ENCODE assay signal across 24 cellular contexts in the genomic region with DNA sequence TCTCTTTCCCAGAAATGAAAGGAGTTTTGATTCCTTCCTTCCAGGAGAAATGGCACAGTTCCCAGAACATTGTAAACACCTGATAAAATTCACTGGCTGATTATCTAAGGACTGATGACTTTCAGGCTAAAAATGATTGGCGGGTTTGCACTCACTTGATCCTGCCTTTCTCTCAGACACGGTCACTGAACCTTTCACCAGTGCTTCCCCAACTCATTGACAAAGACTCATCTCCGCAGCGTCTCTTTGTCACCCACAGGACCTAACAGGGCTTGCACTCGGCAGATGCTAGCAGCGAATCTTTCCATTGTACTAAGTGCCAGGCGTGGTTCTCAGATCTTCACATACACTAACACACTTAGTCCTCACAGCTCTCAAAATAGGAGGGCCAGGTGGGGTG. TPM values are rescaled to one million over a fixed set of nuclear protein-coding genes. Genes with fewer than 3 reads are reported as not detected.
DNase-seq lines count a peak whose midpoint lies in the region; ATAC-seq, FAIRE-seq and TF ChIP-seq lines count a peak whose summit lies in the region.
"Had no signal": no experiment of that assay in that cellular context is flagged by ENCODE, and none has a peak within 500 bp of the region (broad histone marks: within the 10 kb centered on the region; RNA-seq: fewer than 3 reads in every experiment).

No MANE protein-coding gene starts in this region.

- peak; percentile 71 to 74 for ATAC-seq in left cardiac atrium
- ATAC-seq: GM12878, SK-N-SH treated with all-trans-retinoic acid at 6 μM for 48 hours had no signal

- intact Hi-C loops in left cardiac atrium (cut with DNase I): no loop called here
- intact Hi-C loops in left ventricle myocardium inferior (cut with micrococcal nuclease): no loop called here
- intact Hi-C loops in CD14-positive monocyte (cut with micrococcal nuclease): no loop called here

- no peak overlapping the region for H4K91ac ChIP-seq in H1 (replicated peaks; ENCODE audit: insufficient read length, low read length)

- no peak overlapping the region for H4K5ac ChIP-seq in H1 (ENCODE audit: insufficient read length, low read depth, low read length)
- no peak overlapping the region for H4K5ac ChIP-seq in mesendoderm (ENCODE audit: low read length)

- H3K79me2 ChIP-seq in H1 (ENCODE audit: control insufficient read depth in 1 of 2, insufficient read depth in 2 of 2, low read length in 2 of 2) (no peaks in the 10 kb centered on the region), mesendoderm (ENCODE audit: control insufficient read depth, insufficient read depth, low read length) (no peaks in the 10 kb centered on the region)

- no peak overlapping the region for H2BK20ac ChIP-seq in H1 (ENCODE audit: low read length)

- H3K9me3 ChIP-seq in left ventricle myocardium inferior (replicated peaks): no peaks in the 10 kb centered on the region
- no peaks in the 10 kb centered on the region for H3K9me3 ChIP-seq in H1 (ENCODE audit: insufficient read depth in 2 of 2, low read depth in 1 of 2, low read length in 1 of 2)
- H3K9me3 ChIP-seq: Caco-2, HAP-1 had no signal

- no peak overlapping the region for H3K14ac ChIP-seq in H1 (ENCODE audit: insufficient read length)

- H3K4me2 ChIP-seq in H1 (ENCODE audit: insufficient read depth in 1 of 2, low read depth in 2 of 2, low read length in 2 of 2) (no peak overlapping the region), mesendoderm (ENCODE audit: low read length) (no peak overlapping the region)

- H2AK5ac ChIP-seq in H1 (ENCODE audit: low read depth, low read length) (no peak overlapping the region), mesendoderm (ENCODE audit: low read length) (no peak overlapping the region)

- H2AFZ ChIP-seq in H1 (ENCODE audit: low read length): peak overlapping the region; percentile 29; the same call in 1 of the 2 replicates

- peaks cover 5 to 6% (median 6%) of the 10 kb centered on the region in 3 donors for H3K27me3 Mint-ChIP-seq in CD14-positive monocyte (ENCODE audit: low read depth in 3 of 3)

- no peaks in the 10 kb centered on the region for H3K36me3 Mint-ChIP-seq in CD14-positive monocyte
- H3K36me3 Mint-ChIP-seq: CD4-positive, alpha-beta memory T cell had no signal

- H4K20me1 ChIP-seq in H1 (replicated peaks in 1 of 2; ENCODE audit: control insufficient read depth in 1 of 2, insufficient read depth in 2 of 2, low read length in 2 of 2): no peaks in the 10 kb centered on the region

- H3K79me1 ChIP-seq in H1 (ENCODE audit: low read depth, low read length) (no peaks in the 10 kb centered on the region), mesendoderm (ENCODE audit: low read length) (no peaks in the 10 kb centered on the region)

- H3K56ac ChIP-seq in H1 (replicated peaks; ENCODE audit: insufficient read length, low read depth, low read length): no peak overlapping the region
- no peak overlapping the region for H3K56ac ChIP-seq in mesendoderm (ENCODE audit: low read length)

- H2BK5ac ChIP-seq in H1 (ENCODE audit: low read depth, low read length) (no peak overlapping the region), mesendoderm (ENCODE audit: low read length) (no peak overlapping the region)

- H2BK15ac ChIP-seq in H1 (ENCODE audit: low read length) (no peak overlapping the region), mesendoderm (replicated peaks; ENCODE audit: low read depth) (no peak overlapping the region)

- CTCF ChIA-PET in H1 (lab: Charles Lee; ENCODE audit: partially characterized antibody): no interaction called here

- H3K4me3 ChIP-seq in left ventricle myocardium inferior: no peak overlapping the region
- no peak overlapping the region for H3K4me3 ChIP-seq in H1 (ENCODE audit: extremely low read depth in 1 of 4, insufficient read depth in 2 of 4, low read depth in 3 of 4, low read length in 4 of 4)
- H3K4me3 ChIP-seq in mesendoderm (ENCODE audit: low read length): no peak overlapping the region
- H3K4me3 ChIP-seq: GM12878, HAP-1 had no signal

- H3K9me3 Mint-ChIP-seq in CD14-positive monocyte: peaks cover 0 to 2% (median 0%) of the 10 kb centered on the region in 7 donors

- H3K27ac ChIP-seq in left ventricle myocardium inferior (replicated peaks) (no peak overlapping the region), H1 (ENCODE audit: low read depth, low read length) (no peak overlapping the region), mesendoderm (ENCODE audit: low read depth, low read length) (no peak overlapping the region)
- H3K27ac ChIP-seq: RWPE1 had no signal

- DNase-seq in left cardiac atrium (no peak), left ventricle myocardium inferior (no peak), NCI-H2227 treated with DMSO at 0.1 percent for 48 hours (lab: John Stamatoyannopoulos, UW) (peak; percentile 79), H1 (ENCODE audit: low read depth in 1 of 2, low spot score in 2 of 2) (no peak), CD14-positive monocyte (ENCODE audit: low spot score) (no peak), AML-193 (lab: John Stamatoyannopoulos, UW) (no peak), mesendoderm (no peak)
- DNase-seq: Caco-2; CD4-positive, alpha-beta memory T cell; DMS 273 treated with DMSO at 0.1 percent for 48 hours; DND-41; Kasumi-1; MM.1S; NCI-H1048; NCI-H1436 treated with DMSO at 0.1 percent for 48 hours; NCI-H1930; NCI-H345; NCI-H524 had no signal

- peaks cover 12% of the 10 kb centered on the region for H3K27me3 ChIP-seq in left ventricle myocardium inferior (ENCODE audit: low read depth)
- no peaks in the 10 kb centered on the region for H3K27me3 ChIP-seq in H1 (replicated peaks in 1 of 4; ENCODE audit: control insufficient read depth in 3 of 4, extremely low read depth in 1 of 4, insufficient read depth in 3 of 4, low read length in 3 of 4)
- H3K27me3 ChIP-seq in mesendoderm (ENCODE audit: insufficient read depth, low read length, poor library complexity): no peaks in the 10 kb centered on the region

- no peaks in the 10 kb centered on the region for H3K4me1 Mint-ChIP-seq in CD14-positive monocyte
- H3K4me1 Mint-ChIP-seq: CD4-positive, alpha-beta memory T cell had no signal

- H3K4ac ChIP-seq in H1 (replicated peaks; ENCODE audit: insufficient read length, low read depth, low read length): no peak overlapping the region
- no peak overlapping the region for H3K4ac ChIP-seq in mesendoderm (ENCODE audit: low read depth, low read length)

- no peak overlapping the region for H4K8ac ChIP-seq in H1 (ENCODE audit: extremely low read depth, insufficient read depth, low read length)
- no peak overlapping the region for H4K8ac ChIP-seq in mesendoderm (ENCODE audit: low read depth, low read length)

- no peak overlapping the region for H2BK12ac ChIP-seq in H1 (ENCODE audit: low read depth, low read length)

- H3K9ac ChIP-seq in H1 (replicated peaks in 1 of 4; ENCODE audit: extremely low read depth in 1 of 4, low read depth in 3 of 4, low read length in 3 of 4) (no peak overlapping the region), mesendoderm (ENCODE audit: low read length) (no peak overlapping the region)

- H3K23me2 ChIP-seq in H1 (ENCODE audit: low read depth, low read length): no peaks in the 10 kb centered on the region

- peak overlapping the region in 1 of 7 donors; percentile 65 for H3K27ac Mint-ChIP-seq in CD14-positive monocyte
- H3K27ac Mint-ChIP-seq: CD4-positive, alpha-beta memory T cell had no signal

- H3K4me1 ChIP-seq in left ventricle myocardium inferior (peaks cover 28% of the 10 kb centered on the region), H1 (replicated peaks in 1 of 4; ENCODE audit: control insufficient read depth in 3 of 4, insufficient read depth in 4 of 4, low read length in 3 of 4) (no peaks in the 10 kb centered on the region), mesendoderm (ENCODE audit: control insufficient read depth, low read depth, low read length) (no peaks in the 10 kb centered on the region)
- H3K4me1 ChIP-seq: Caco-2, HAP-1 had no signal

- H3K18ac ChIP-seq in H1 (ENCODE audit: extremely low read depth, low read length) (no peak overlapping the region), mesendoderm (ENCODE audit: low read length) (no peak overlapping the region)

- H3K4me3 Mint-ChIP-seq in CD14-positive monocyte: no peak overlapping the region
- H3K4me3 Mint-ChIP-seq: CD4-positive, alpha-beta memory T cell had no signal

- TF ChIP-seq EP300 in H1 (IDR thresholded peaks at IDR 0.05; ENCODE audit: borderline replicate concordance in 1 of 2, low read depth in 2 of 2, low read length in 2 of 2): no peak

- TF ChIP-seq RAD21 in H1 (IDR thresholded peaks at IDR 0.05 in 1 of 2, conservative IDR thresholded peaks at IDR 0.05 in 1 of 2; ENCODE audit: low read depth in 2 of 2, low read length in 2 of 2): no peak

- H3K23ac ChIP-seq in H1 (ENCODE audit: insufficient read length) (no peak overlapping the region), mesendoderm (ENCODE audit: low read length) (no peak overlapping the region)

- no peak for FAIRE-seq in H1 (lab: Jason Lieb, UNC)
- FAIRE-seq: GM12878 had no signal

- WGBS in H1 (ENCODE audit: extremely low coverage in 1 of 2, insufficient coverage in 1 of 2, insufficient read length in 1 of 2, insufficient replicate concordance in 2 of 2, low coverage in 1 of 2, low lambda C conversion rate in 2 of 2, missing lambda C conversion rate in 1 of 2), 2 experiments: 84% methylated on average over 7 of the region's 7 CpGs; no CpG with 5 or more reads in 1 of the 2 experiments
- WGBS in mesendoderm (ENCODE audit: extremely low coverage, insufficient coverage, low lambda C conversion rate): no CpG with 5 or more reads among the region's 7 CpGs

- H2BK120ac ChIP-seq in H1 (replicated peaks; ENCODE audit: low read depth, low read length) (no peak overlapping the region), mesendoderm (ENCODE audit: low read depth, low read length) (no peak overlapping the region)

- TF ChIP-seq CTCF in left ventricle myocardium inferior (IDR thresholded peaks at IDR 0.05; ENCODE audit: borderline replicate concordance) (no peak), H1 (IDR thresholded peaks at IDR 0.05; ENCODE audit: control extremely low read depth in 1 of 3, insufficient read depth in 1 of 3, low read depth in 1 of 3, low read length in 3 of 3) (no peak), CD14-positive monocyte (IDR thresholded peaks at IDR 0.05) (no peak)

- POLR2A ChIA-PET in H1 (lab: Charles Lee; ENCODE audit: partially characterized antibody): no interaction called here

- no peak for TF ChIP-seq POLR2A in H1 (IDR thresholded peaks at IDR 0.05; ENCODE audit: control extremely low read depth in 1 of 2, low read depth in 2 of 2, low read length in 2 of 2)

- no peaks in the 10 kb centered on the region for H3K36me3 ChIP-seq in left ventricle myocardium inferior
- H3K36me3 ChIP-seq in H1 (ENCODE audit: control insufficient read depth in 2 of 4, insufficient read depth in 4 of 4, low read length in 3 of 4): no peaks in the 10 kb centered on the region
- H3K36me3 ChIP-seq in mesendoderm (ENCODE audit: control insufficient read depth, insufficient read depth, low read length): no peaks in the 10 kb centered on the region
- H3K36me3 ChIP-seq: HAP-1 had no signal

RNA-seq across cellular contexts. Expression of gene DHRS7C, which starts 7.3 kb away (rescaled TPM):
- total RNA-seq in left cardiac atrium: 100 to 1,000 TPM in 1 of 2 donors, 10 to 100 TPM in 1; 82.3 to 159 TPM
- total RNA-seq in left ventricle myocardium inferior: 3.1 TPM
- total RNA-seq in H1 (2021; fragmentation: NEBNext Ultra II Directional; extraction: Animal tissue kit (Norgen Biotek cat#: 25700)): not detected in 2 replicates
- not detected in 2 replicates for polyA plus RNA-seq in H1 (2011; rRNA removed)
- not detected for polyA plus RNA-seq in H1 (2011; cell fraction: cytosol; rRNA removed)
- polyA plus RNA-seq in H1 (2011; cell fraction: nucleus; rRNA removed): not detected
- polyA plus RNA-seq in H1 (2012, experiment 1 of 2): not detected in 4 replicates
- not detected for polyA plus RNA-seq in H1 (2012, experiment 2 of 2)
- polyA plus RNA-seq in H1 (2013, experiment 1 of 2): not detected
- not detected for polyA plus RNA-seq in H1 (2013, experiment 2 of 2)
- not detected in 2 replicates for polyA minus RNA-seq in H1 (2011; rRNA and poly(A)+ RNA removed)
- not detected for polyA minus RNA-seq in H1 (2011; cell fraction: cytosol; rRNA and poly(A)+ RNA removed)
- not detected for polyA minus RNA-seq in H1 (2011; cell fraction: nucleus; rRNA and poly(A)+ RNA removed)
- polyA plus RNA-seq in CD14-positive monocyte: not detected
- polyA plus RNA-seq in mesendoderm (2013, experiment 1 of 2): not detected
- polyA plus RNA-seq in mesendoderm (2013, experiment 2 of 2): not detected
- total RNA-seq: A673; Caco-2; CD4-positive, alpha-beta memory T cell; GM12878 had no signal
- polyA plus RNA-seq: BJ; CD4-positive, alpha-beta memory T cell; GM12878 had no signal

RNA-seq across cellular contexts. Expression of gene GSG1L2, which starts 23.2 kb away (rescaled TPM):
- total RNA-seq in left cardiac atrium (not detected), left ventricle myocardium inferior (not detected)
- total RNA-seq in H1 (2021; fragmentation: NEBNext Ultra II Directional; extraction: Animal tissue kit (Norgen Biotek cat#: 25700)): not detected in 2 replicates
- polyA plus RNA-seq in H1 (2011; rRNA removed) (not detected in 2 replicates), CD14-positive monocyte (not detected)
- polyA plus RNA-seq in H1 (2011; cell fraction: cytosol; rRNA removed): not detected
- polyA plus RNA-seq in H1 (2011; cell fraction: nucleus; rRNA removed): not detected
- not detected in 4 replicates for polyA plus RNA-seq in H1 (2012, experiment 1 of 2)
- polyA plus RNA-seq in H1 (2012, experiment 2 of 2): not detected
- not detected for polyA plus RNA-seq in H1 (2013, experiment 1 of 2)
- not detected for polyA plus RNA-seq in H1 (2013, experiment 2 of 2)
- polyA minus RNA-seq in H1 (2011; rRNA and poly(A)+ RNA removed): not detected in 2 replicates
- not detected for polyA minus RNA-seq in H1 (2011; cell fraction: cytosol; rRNA and poly(A)+ RNA removed)
- polyA minus RNA-seq in H1 (2011; cell fraction: nucleus; rRNA and poly(A)+ RNA removed): not detected
- not detected for polyA plus RNA-seq in mesendoderm (2013, experiment 1 of 2)
- polyA plus RNA-seq in mesendoderm (2013, experiment 2 of 2): not detected
- total RNA-seq: A673; Caco-2; CD4-positive, alpha-beta memory T cell; GM12878 had no signal
- polyA plus RNA-seq: BJ; CD4-positive, alpha-beta memory T cell; GM12878 had no signal

RNA-seq across cellular contexts. Expression of gene GLP2R, which starts 27.0 kb away (rescaled TPM):
- total RNA-seq in left cardiac atrium (1 to 10 TPM in 1 of 2 donors, under 1 TPM in 1; 0.55 to 1.4 TPM), left ventricle myocardium inferior (not detected)
- not detected in 2 replicates for total RNA-seq in H1 (2021; fragmentation: NEBNext Ultra II Directional; extraction: Animal tissue kit (Norgen Biotek cat#: 25700))
- polyA plus RNA-seq in H1 (2011; rRNA removed) (not detected in 2 replicates), CD14-positive monocyte (not detected)
- polyA plus RNA-seq in H1 (2011; cell fraction: cytosol; rRNA removed): not detected
- not detected for polyA plus RNA-seq in H1 (2011; cell fraction: nucleus; rRNA removed)
- not detected in 4 replicates for polyA plus RNA-seq in H1 (2012, experiment 1 of 2)
- not detected for polyA plus RNA-seq in H1 (2012, experiment 2 of 2)
- 0.02 TPM for polyA plus RNA-seq in H1 (2013, experiment 1 of 2)
- not detected for polyA plus RNA-seq in H1 (2013, experiment 2 of 2)
- polyA minus RNA-seq in H1 (2011; rRNA and poly(A)+ RNA removed): not detected in 2 replicates
- 2.6 TPM for polyA minus RNA-seq in H1 (2011; cell fraction: cytosol; rRNA and poly(A)+ RNA removed)
- polyA minus RNA-seq in H1 (2011; cell fraction: nucleus; rRNA and poly(A)+ RNA removed): 0.50 TPM
- not detected for polyA plus RNA-seq in mesendoderm (2013, experiment 1 of 2)
- polyA plus RNA-seq in mesendoderm (2013, experiment 2 of 2): not detected
- total RNA-seq: A673; Caco-2; CD4-positive, alpha-beta memory T cell; GM12878 had no signal
- polyA plus RNA-seq: CD4-positive, alpha-beta memory T cell; GM12878 had no signal

Comparison
In these comparisons a context has a peak if more than half of its experiments do, and no peak if none do; other contexts are left out.
1. RNA of gene DHRS7C, which starts 7.3 kb away (total RNA-seq): 82.3 to 159 TPM in left cardiac atrium; 3.1 TPM in left ventricle myocardium inferior (single experiment) and not detected in H1; every median in the first group is over 10 times any median in the second.